In genomic region chr5:72841756-72842535, GRCh38 we compare ENCODE assay signal across 21 cellular contexts. TPM values are rescaled to one million over a fixed set of nuclear protein-coding genes. Genes with fewer than 3 reads are reported as not detected.
DNase-seq lines count a peak whose midpoint lies in the region; ATAC-seq and TF ChIP-seq lines count a peak whose summit lies in the region.
"Had no signal": no experiment of that assay in that cellular context is flagged by ENCODE, and none has a peak within 500 bp of the region (broad histone marks: within the 10 kb centered on the region; RNA-seq: fewer than 3 reads in every experiment).

No MANE protein-coding gene starts in this region.

- H3K27me3 Mint-ChIP-seq in H9 (ENCODE audit: low read depth): no peaks in the 10 kb centered on the region
- H3K27me3 Mint-ChIP-seq: activated B cell treated with CpG ODN at 0.5 μM for 24 hours; activated naive CD8-positive, alpha-beta T cell treated with anti-CD3 and anti-CD28 coated beads for 36 hours; B cell; naive B cell had no signal

- H2BK15ac ChIP-seq in H9 (ENCODE audit: low read depth, low read length): no peak overlapping the region

- no peak overlapping the region for H2BK20ac ChIP-seq in H9 (ENCODE audit: low read depth, low read length, poor library complexity, severe bottlenecking)

- CTCF ChIA-PET in PC-9 (lab: Charles Lee): interaction anchor here (0.7 to 1.2 kb wide), 4 partner anchors 25 to 316 kb away, joined by 3 to 6 read pairs (median 4); no protein-coding TSS in a partner anchor

- H3K36me3 Mint-ChIP-seq in H9 (ENCODE audit: insufficient read depth in 1 of 3, low read depth in 3 of 3): no peaks in the 10 kb centered on the region
- H3K36me3 Mint-ChIP-seq: activated naive CD8-positive, alpha-beta T cell treated with anti-CD3 and anti-CD28 coated beads for 36 hours; naive B cell had no signal

- H4K20me1 ChIP-seq in PC-9 (ENCODE audit: insufficient read depth) (no peaks in the 10 kb centered on the region), H9 (ENCODE audit: control insufficient read depth, insufficient read depth, insufficient read length) (no peaks in the 10 kb centered on the region)

- intact Hi-C loops in PC-9 (cut with micrococcal nuclease; ENCODE audit: unreplicated experiment): loop anchor here (5.0 to 10.0 kb wide), 3 partner anchors 315 to 517 kb away; partner anchors contain the start of genes MRPS27 and PTCD2

- H2AFZ ChIP-seq in PC-9 (no peak overlapping the region), H9 (ENCODE audit: low read length) (no peak overlapping the region)

- H3K36me3 ChIP-seq in PC-9 (ENCODE audit: low read depth): no peaks in the 10 kb centered on the region
- H3K36me3 ChIP-seq: heart left ventricle, vagina had no signal

- no peak overlapping the region for H3K14ac ChIP-seq in H9 (ENCODE audit: insufficient read depth, low read length)

- no peak overlapping the region for H3T11ph ChIP-seq in H9 (ENCODE audit: low read length)

- H2BK5ac ChIP-seq in H9 (ENCODE audit: insufficient read length, low read length): no peak overlapping the region

- H3K79me2 ChIP-seq in PC-9 (ENCODE audit: low read depth) (peaks cover 57% of the 10 kb centered on the region), H9 (ENCODE audit: insufficient read depth, low read length) (peaks cover 3% of the 10 kb centered on the region; the same call in 1 of the 2 replicates)

- H3K9me3 Mint-ChIP-seq in H9: no peaks in the 10 kb centered on the region
- H3K9me3 Mint-ChIP-seq: activated B cell treated with CpG ODN at 0.5 μM for 24 hours; activated naive CD8-positive, alpha-beta T cell treated with anti-CD3 and anti-CD28 coated beads for 36 hours had no signal

- no peak overlapping the region for H4K91ac ChIP-seq in H9 (ENCODE audit: insufficient read length, low read depth, low read length)

- H3K23me2 ChIP-seq in H9 (ENCODE audit: insufficient read length, low read depth, low read length, poor library complexity, severe bottlenecking): no peaks in the 10 kb centered on the region

- H3K27me3 ChIP-seq in PC-9 (ENCODE audit: insufficient read depth, low read depth) (no peaks in the 10 kb centered on the region), H9 (ENCODE audit: insufficient read depth, low read length) (no peaks in the 10 kb centered on the region)
- H3K27me3 ChIP-seq: heart left ventricle, vagina had no signal

- BruUV-seq in PC-9 (replicated peaks; lab: Mats Ljungman, UMichigan): no TSS peak

- peaks cover 2% of the 10 kb centered on the region for H3K79me1 ChIP-seq in H9 (ENCODE audit: insufficient read depth, low read depth, low read length, poor library complexity, severe bottlenecking)

- no CpG with 5 or more reads among the region's 1 CpG for WGBS in H9 (ENCODE audit: extremely low coverage, insufficient read length, low lambda C conversion rate)

- no peak overlapping the region for H2BK120ac ChIP-seq in H9 (ENCODE audit: low read depth, low read length, poor library complexity, severe bottlenecking)

- no peak overlapping the region for H4K8ac ChIP-seq in H9 (replicated peaks; ENCODE audit: insufficient read length, low read depth, low read length)

- no peak overlapping the region for H3K4me3 ChIP-seq in PC-9
- H3K4me3 ChIP-seq: heart left ventricle, lung, vagina had no signal

- peaks cover 16% of the 10 kb centered on the region for H3F3A ChIP-seq in PC-9 (ENCODE audit: insufficient read depth, low read depth)

- H3K9ac ChIP-seq in H9 (ENCODE audit: extremely low read depth, insufficient read length, low read length): no peak overlapping the region

- TF ChIP-seq CTCF in PC-9 (conservative IDR thresholded peaks at IDR 0.05): no peak
- no peak for TF ChIP-seq CTCF in omental fat pad (IDR thresholded peaks at IDR 0.05)
- no peak for TF ChIP-seq CTCF in H9 (conservative IDR thresholded peaks at IDR 0.05)

- H3K27ac ChIP-seq in PC-9 (peak overlapping the region; percentile 91), H9 (ENCODE audit: insufficient read length, low read depth, low read length) (no peak overlapping the region)
- H3K27ac ChIP-seq: vagina had no signal

- POLR2A ChIA-PET in PC-9 (lab: Charles Lee; ENCODE audit: unreplicated experiment): interaction anchor here (0.5 to 0.7 kb wide), 6 partner anchors 36 to 723 kb away, joined by 4 to 8 read pairs (median 7); no protein-coding TSS in a partner anchor

- H2AK5ac ChIP-seq in H9 (ENCODE audit: insufficient read length, low read length): no peak overlapping the region

- ATAC-seq in omental fat pad (ENCODE audit: low FRiP score) (peak; percentile 39), HG03442 (IDR thresholded peaks at IDR 0.05; ENCODE audit: unreplicated experiment) (no peak), GM18868 (IDR thresholded peaks at IDR 0.05; ENCODE audit: unreplicated experiment) (no peak)

- H3K4me1 ChIP-seq in PC-9 (replicated peaks; ENCODE audit: insufficient read depth) (peaks cover 53% of the 10 kb centered on the region), H9 (ENCODE audit: insufficient read depth, low read length) (no peaks in the 10 kb centered on the region)

- H3K27ac Mint-ChIP-seq in H9: no peak overlapping the region
- H3K27ac Mint-ChIP-seq: activated B cell treated with CpG ODN at 0.5 μM for 24 hours; activated naive CD8-positive, alpha-beta T cell treated with anti-CD3 and anti-CD28 coated beads for 36 hours; B cell; naive B cell had no signal

- H3K23ac ChIP-seq in H9 (ENCODE audit: insufficient read length, low read depth, low read length): no peak overlapping the region

- no peak overlapping the region for H4K5ac ChIP-seq in H9 (ENCODE audit: insufficient read length, low read depth, low read length)

- H3K56ac ChIP-seq in H9 (ENCODE audit: insufficient read length, low read depth, low read length): no peak overlapping the region

- H2BK12ac ChIP-seq in H9 (ENCODE audit: insufficient read length, low read depth, low read length): no peak overlapping the region

- H3K9me2 ChIP-seq in PC-9 (ENCODE audit: insufficient read depth): no peaks in the 10 kb centered on the region

- no peak overlapping the region for H3K18ac ChIP-seq in H9 (ENCODE audit: insufficient read length, low read depth, low read length)

- no peaks in the 10 kb centered on the region for H3K9me3 ChIP-seq in PC-9 (ENCODE audit: insufficient read depth, low read depth)
- no peaks in the 10 kb centered on the region for H3K9me3 ChIP-seq in H9 (ENCODE audit: control insufficient read depth, low read depth, low read length)
- H3K9me3 ChIP-seq: heart left ventricle, vagina had no signal

- peak; percentile 74 for DNase-seq in EH (ENCODE audit: low read depth)
- DNase-seq in PC-9: peak in 1 of 2 experiments; percentile 44
- DNase-seq in dedifferentiated amniotic fluid mesenchymal stem cell (ENCODE audit: extremely low spot score): peak; percentile 60
- DNase-seq in omental fat pad (ENCODE audit: low spot score): no peak
- no peak for DNase-seq in activated gamma-delta T cell (lab: John Stamatoyannopoulos, UW)
- no peak for DNase-seq in H9
- DNase-seq: activated B cell treated with CpG ODN at 0.5 μM for 24 hours; activated CD8-positive, alpha-beta memory T cell treated with anti-CD3 and anti-CD28 coated beads for 24 hours; activated naive CD8-positive, alpha-beta T cell treated with anti-CD3 and anti-CD28 coated beads for 36 hours; heart left ventricle; islet precursor cell; MM.1S; naive B cell; NCI-H187; NCI-H345; SIG-M5 had no signal

- H3K4me2 ChIP-seq in PC-9 (peak overlapping the region; percentile 50), H9 (ENCODE audit: insufficient read depth, insufficient read length, low read length) (no peak overlapping the region)

- no peak overlapping the region for H3K4ac ChIP-seq in H9 (ENCODE audit: low read depth, low read length)

- peaks cover 13 to 14% of the 10 kb centered on the region in 2 experiments for H3K4me1 Mint-ChIP-seq in H9

- H3K4me3 Mint-ChIP-seq in H9: no peak overlapping the region
- H3K4me3 Mint-ChIP-seq: activated B cell treated with CpG ODN at 0.5 μM for 24 hours; activated naive CD8-positive, alpha-beta T cell treated with anti-CD3 and anti-CD28 coated beads for 36 hours; B cell; naive B cell had no signal

RNA-seq across cellular contexts. Expression of gene TNPO1, which starts 25.5 kb away (rescaled TPM):
- 135 and 185 TPM in 2 replicates for total RNA-seq in PC-9 (2021)
- total RNA-seq in omental fat pad: 100 to 1,000 TPM in 2 of 4 donors, 10 to 100 TPM in 2; 74.6 to 123 (median 99.6) TPM
- total RNA-seq in H9 (2021): 164 TPM in 2 replicates

Comparison
In these comparisons a context has a peak if more than half of its experiments do, and no peak if none do; other contexts are left out.
1. DNase-seq: peak in EH (single experiment) and dedifferentiated amniotic fluid mesenchymal stem cell (single experiment); none in omental fat pad (single experiment), activated gamma-delta T cell (single experiment) and H9 (single experiment).